ENCODE assay signal across 8 cellular contexts in genomic region chr1:167599839-167600581, GRCh38.
DNase-seq lines count a peak whose midpoint lies in the region; ATAC-seq and TF ChIP-seq lines count a peak whose summit lies in the region.

No MANE protein-coding gene starts in this region.

- DNase-seq in astrocyte of the hippocampus (ENCODE audit: low read depth, low spot score) (peak; percentile 41), islet precursor cell (peak; percentile 66), NCI-H748 (lab: John Stamatoyannopoulos, UW; ENCODE audit: unreplicated experiment) (no peak)
- peak; percentile 24 for DNase-seq in stimulated activated naive B cell treated with anti-CD40 and anti-IgM and Interleukin-4, amounts not matched to agents 10 μg/mL and 1 μg/mL and 100 μg/mL, for 72 hours

- peaks cover 39 to 48% of the 10 kb centered on the region in 2 donors for H3K4me1 Mint-ChIP-seq in stimulated activated naive B cell treated with anti-CD40 and anti-IgM and Interleukin-4, amounts not matched to agents 10 μg/mL and 1 μg/mL and 100 μg/mL, for 72 hours

- H3K4me1 ChIP-seq in BLaER1 (peaks cover 54% of the 10 kb centered on the region), OCI-LY3 (ENCODE audit: low read length) (peaks cover 8% of the 10 kb centered on the region)

- H4K20me1 ChIP-seq in BLaER1 (no peaks in the 10 kb centered on the region), OCI-LY3 (ENCODE audit: insufficient read depth, low read length) (no peaks in the 10 kb centered on the region)

- peak overlapping the region; percentile 67 to 70 for H3K4me3 Mint-ChIP-seq in stimulated activated naive B cell treated with anti-CD40 and anti-IgM and Interleukin-4, amounts not matched to agents 10 μg/mL and 1 μg/mL and 100 μg/mL, for 72 hours

- H3K27ac Mint-ChIP-seq in stimulated activated naive B cell treated with anti-CD40 and anti-IgM and Interleukin-4, amounts not matched to agents 10 μg/mL and 1 μg/mL and 100 μg/mL, for 72 hours = peak overlapping the region; percentile 82

- H3K9ac ChIP-seq in BLaER1 = no peak overlapping the region
- no peak overlapping the region for H3K9ac ChIP-seq in OCI-LY3 (ENCODE audit: low read length)

- no peaks in the 10 kb centered on the region for H3K27me3 Mint-ChIP-seq in stimulated activated naive B cell treated with anti-CD40 and anti-IgM and Interleukin-4, amounts not matched to agents 10 μg/mL and 1 μg/mL and 100 μg/mL, for 72 hours

- H3K79me2 ChIP-seq in OCI-LY3 (ENCODE audit: low read length) = no peaks in the 10 kb centered on the region

- H2AFZ ChIP-seq in OCI-LY3 (ENCODE audit: low read depth, low read length) = 0 out of 2 replicates have a peak overlapping the region, but pooled peaks have one; percentile 23

- H3K4me3 ChIP-seq in BLaER1 (no peak overlapping the region), OCI-LY3 (ENCODE audit: low read length) (0 out of 2 replicates have a peak overlapping the region, but pooled peaks have one; percentile 17)

- H3K27ac ChIP-seq in BLaER1 (no peak overlapping the region), OCI-LY3 (ENCODE audit: low read length) (no peak overlapping the region)

- ATAC-seq in GM18520 (IDR thresholded peaks at IDR 0.05; ENCODE audit: unreplicated experiment) = peak; percentile 78
- peak; percentile 53 for ATAC-seq in HG03064 (IDR thresholded peaks at IDR 0.05; ENCODE audit: low read depth, unreplicated experiment)
- ATAC-seq in stimulated activated naive B cell treated with anti-CD40 and anti-IgM and Interleukin-4, amounts not matched to agents 10 μg/mL and 1 μg/mL and 100 μg/mL, for 72 hours (replicated peaks) = peak; percentile 66 to 68

- peak; percentile 98 for TF ChIP-seq CTCF in OCI-LY3 (IDR thresholded peaks at IDR 0.05; ENCODE audit: low read depth, low read length)

- H3K36me3 ChIP-seq in BLaER1 = no peaks in the 10 kb centered on the region
- no peaks in the 10 kb centered on the region for H3K36me3 ChIP-seq in OCI-LY3 (replicated peaks; ENCODE audit: low read depth, low read length)

- H3K27me3 ChIP-seq in BLaER1 (no peaks in the 10 kb centered on the region), OCI-LY3 (ENCODE audit: low read depth, low read length) (no peaks in the 10 kb centered on the region; the same call in 1 of the 2 replicates)

- H3K4me2 ChIP-seq in BLaER1 (peak overlapping the region; percentile 83), OCI-LY3 (ENCODE audit: low read length) (peak overlapping the region; percentile 42)

- no peaks in the 10 kb centered on the region for H3K9me3 Mint-ChIP-seq in stimulated activated naive B cell treated with anti-CD40 and anti-IgM and Interleukin-4, amounts not matched to agents 10 μg/mL and 1 μg/mL and 100 μg/mL, for 72 hours

- H3K36me3 Mint-ChIP-seq in stimulated activated naive B cell treated with anti-CD40 and anti-IgM and Interleukin-4, amounts not matched to agents 10 μg/mL and 1 μg/mL and 100 μg/mL, for 72 hours = peaks cover 0 to 4% of the 10 kb centered on the region in 2 donors

- H3K9me3 ChIP-seq in BLaER1 (peaks cover 10% of the 10 kb centered on the region; the same call in 1 of the 2 replicates), OCI-LY3 (ENCODE audit: insufficient read depth, low read length) (no peaks in the 10 kb centered on the region)
